In the genomic region with DNA sequence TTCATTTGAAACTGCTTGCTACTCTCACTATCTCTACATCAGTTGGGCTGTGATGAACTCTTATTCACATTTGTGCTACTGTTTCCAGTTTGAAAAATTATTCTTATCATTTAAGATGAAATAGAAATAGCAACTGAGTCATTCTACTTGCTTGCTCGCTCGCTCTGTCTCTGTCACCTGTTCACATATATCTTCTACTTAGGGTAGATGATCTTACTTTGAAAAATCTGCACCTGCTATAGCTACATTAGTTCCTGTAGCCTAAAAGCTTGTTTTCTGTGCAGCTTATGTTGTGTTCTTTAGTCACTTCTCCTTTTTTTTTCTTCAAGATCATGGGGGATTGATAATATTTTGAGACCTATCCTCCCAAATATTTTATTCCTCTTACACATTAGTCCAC, we compare ENCODE assay signal across 1 cellular context.
TF ChIP-seq lines count a peak whose summit lies in the region.

No MANE protein-coding gene starts in this region.

TF ChIP-seq in GM12878, 131 proteins besides CTCF, POLR2A, EP300 and RAD21 (continued from another document):
- TF ChIP-seq PKNOX1 (IDR thresholded peaks at IDR 0.05), result no peak
- no peak for TF ChIP-seq NR2F1 (conservative IDR thresholded peaks at IDR 0.05)
- no peak for TF ChIP-seq BACH1 (IDR thresholded peaks at IDR 0.05; ENCODE audit: borderline replicate concordance)
- TF ChIP-seq, protein P1, sequence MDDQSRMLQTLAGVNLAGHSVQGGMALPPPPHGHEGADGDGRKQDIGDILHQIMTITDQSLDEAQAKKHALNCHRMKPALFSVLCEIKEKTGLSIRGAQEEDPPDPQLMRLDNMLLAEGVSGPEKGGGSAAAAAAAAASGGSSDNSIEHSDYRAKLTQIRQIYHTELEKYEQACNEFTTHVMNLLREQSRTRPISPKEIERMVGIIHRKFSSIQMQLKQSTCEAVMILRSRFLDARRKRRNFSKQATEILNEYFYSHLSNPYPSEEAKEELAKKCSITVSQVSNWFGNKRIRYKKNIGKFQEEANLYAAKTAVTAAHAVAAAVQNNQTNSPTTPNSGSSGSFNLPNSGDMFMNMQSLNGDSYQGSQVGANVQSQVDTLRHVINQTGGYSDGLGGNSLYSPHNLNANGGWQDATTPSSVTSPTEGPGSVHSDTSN (IDR thresholded peaks at IDR 0.05; ENCODE audit: insufficient replicate concordance, low read depth, low read length), result no peak
- TF ChIP-seq ZNF24 (IDR thresholded peaks at IDR 0.05), result no peak
- TF ChIP-seq DPF2 (IDR thresholded peaks at IDR 0.05), result no peak
- TF ChIP-seq WRNIP1 (IDR thresholded peaks at IDR 0.05; ENCODE audit: borderline replicate concordance, low read depth, low read length), result no peak
